Comparison of ENCODE assay signal across 9 cellular contexts in genomic region chr1:19096036-19096833, GRCh38.
A peak's percentile ranks its signal among the peaks of the same experiment; 100 is the strongest.
DNase-seq lines count a peak whose midpoint lies in the region; ATAC-seq and TF ChIP-seq lines count a peak whose summit lies in the region.
"Had no signal": no experiment of that assay in that cellular context is flagged by ENCODE, and none has a peak within 500 bp of the region (broad histone marks: within the 10 kb centered on the region; RNA-seq: fewer than 3 reads in every experiment).

No MANE protein-coding gene starts in this region.

- no peaks in the 10 kb centered on the region for H3K27me3 Mint-ChIP-seq in activated naive CD4-positive, alpha-beta T cell treated with anti-CD3 and anti-CD28 coated beads, Interleukin-2, amount 10 ng/mL, durations not matched to agents 7 days and 5 days
- H3K27me3 Mint-ChIP-seq in activated naive CD4-positive, alpha-beta T cell treated with anti-CD3 and anti-CD28 coated beads, Interleukin-2, amount 50 U/mL, for 24 hours: no peaks in the 10 kb centered on the region
- no peaks in the 10 kb centered on the region for H3K27me3 Mint-ChIP-seq in stimulated activated naive CD8-positive, alpha-beta T cell treated with anti-CD3 and anti-CD28 coated beads, Interleukin-15, amount 100 ng/mL, for 72 hours
- H3K27me3 Mint-ChIP-seq: naive thymus-derived CD8-positive, alpha-beta T cell had no signal

- H3K9me3 ChIP-seq in tibial nerve: no peaks in the 10 kb centered on the region

- TF ChIP-seq EP300 in tibial nerve (IDR thresholded peaks at IDR 0.05): no peak

- peak; percentile 49 for DNase-seq in activated naive CD4-positive, alpha-beta T cell treated with anti-CD3 and anti-CD28 coated beads, Interleukin-2, amount 10 ng/mL, durations not matched to agents 7 days and 5 days
- no peak for DNase-seq in activated naive CD4-positive, alpha-beta T cell treated with Interleukin-2 at 50 U/mL for 16 hours
- DNase-seq in iPS-NIHi11 (ENCODE audit: low spot score) (peak; percentile 53), tibial nerve (ENCODE audit: low spot score in 2 of 2) (no peak), RPMI8226 (no peak), NOMO-1 treated with dmso at 0.1 percent for 144 hours (lab: John Stamatoyannopoulos, UW; ENCODE audit: unreplicated experiment) (no peak)
- no peak for DNase-seq in stimulated activated naive CD8-positive, alpha-beta T cell treated with anti-CD3 and anti-CD28 coated beads, Interleukin-15, amount 100 ng/mL, for 72 hours

- no peak overlapping the region for H3K27ac Mint-ChIP-seq in activated naive CD4-positive, alpha-beta T cell treated with anti-CD3 and anti-CD28 coated beads, Interleukin-2, amount 10 ng/mL, durations not matched to agents 7 days and 5 days
- H3K27ac Mint-ChIP-seq in activated naive CD4-positive, alpha-beta T cell treated with anti-CD3 and anti-CD28 coated beads, Interleukin-2, amount 50 U/mL, for 24 hours: peak overlapping the region; percentile 48
- peak overlapping the region in 1 of 2 donors; percentile 26 for H3K27ac Mint-ChIP-seq in stimulated activated naive CD8-positive, alpha-beta T cell treated with anti-CD3 and anti-CD28 coated beads, Interleukin-15, amount 100 ng/mL, for 72 hours

- no peaks in the 10 kb centered on the region for H3K4me1 Mint-ChIP-seq in activated naive CD4-positive, alpha-beta T cell treated with anti-CD3 and anti-CD28 coated beads, Interleukin-2, amount 10 ng/mL, durations not matched to agents 7 days and 5 days
- H3K4me1 Mint-ChIP-seq in activated naive CD4-positive, alpha-beta T cell treated with anti-CD3 and anti-CD28 coated beads, Interleukin-2, amount 50 U/mL, for 24 hours: peaks cover 8% of the 10 kb centered on the region
- H3K4me1 Mint-ChIP-seq in stimulated activated naive CD8-positive, alpha-beta T cell treated with anti-CD3 and anti-CD28 coated beads, Interleukin-15, amount 100 ng/mL, for 72 hours: no peaks in the 10 kb centered on the region
- H3K4me1 Mint-ChIP-seq: naive thymus-derived CD8-positive, alpha-beta T cell had no signal

- H3K27me3 ChIP-seq in tibial nerve: no peaks in the 10 kb centered on the region

- H3K4me3 ChIP-seq in tibial nerve: no peak overlapping the region

- no peak for TF ChIP-seq POLR2A in tibial nerve (IDR thresholded peaks at IDR 0.05)

- H3K27ac ChIP-seq in tibial nerve: no peak overlapping the region

- peaks cover 8 to 100% (median 59%) of the 10 kb centered on the region in 3 donors for H3K36me3 ChIP-seq in tibial nerve

- H3K4me1 ChIP-seq in tibial nerve: peaks cover 0 to 6% (median 0%) of the 10 kb centered on the region in 4 donors

- no peak for ATAC-seq in stimulated activated naive CD8-positive, alpha-beta T cell treated with anti-CD3 and anti-CD28 coated beads, Interleukin-15, amount 100 ng/mL, for 72 hours
- ATAC-seq: naive thymus-derived CD8-positive, alpha-beta T cell had no signal

- H3K4me3 Mint-ChIP-seq in activated naive CD4-positive, alpha-beta T cell treated with anti-CD3 and anti-CD28 coated beads, Interleukin-2, amount 10 ng/mL, durations not matched to agents 7 days and 5 days: no peak overlapping the region
- H3K4me3 Mint-ChIP-seq in activated naive CD4-positive, alpha-beta T cell treated with anti-CD3 and anti-CD28 coated beads, Interleukin-2, amount 50 U/mL, for 24 hours: no peak overlapping the region
- no peak overlapping the region for H3K4me3 Mint-ChIP-seq in stimulated activated naive CD8-positive, alpha-beta T cell treated with anti-CD3 and anti-CD28 coated beads, Interleukin-15, amount 100 ng/mL, for 72 hours
- H3K4me3 Mint-ChIP-seq: naive thymus-derived CD8-positive, alpha-beta T cell had no signal

- H3K36me3 Mint-ChIP-seq in activated naive CD4-positive, alpha-beta T cell treated with anti-CD3 and anti-CD28 coated beads, Interleukin-2, amount 10 ng/mL, durations not matched to agents 7 days and 5 days: peaks cover 70% of the 10 kb centered on the region
- peaks cover 25% of the 10 kb centered on the region for H3K36me3 Mint-ChIP-seq in activated naive CD4-positive, alpha-beta T cell treated with anti-CD3 and anti-CD28 coated beads, Interleukin-2, amount 50 U/mL, for 24 hours

- 66 to 67% methylated on average over 7 of the region's 7 CpGs for WGBS in tibial nerve, 2 donors

- H3K9me3 Mint-ChIP-seq in activated naive CD4-positive, alpha-beta T cell treated with anti-CD3 and anti-CD28 coated beads, Interleukin-2, amount 10 ng/mL, durations not matched to agents 7 days and 5 days: no peaks in the 10 kb centered on the region
- no peaks in the 10 kb centered on the region for H3K9me3 Mint-ChIP-seq in activated naive CD4-positive, alpha-beta T cell treated with anti-CD3 and anti-CD28 coated beads, Interleukin-2, amount 50 U/mL, for 24 hours
- no peaks in the 10 kb centered on the region for H3K9me3 Mint-ChIP-seq in stimulated activated naive CD8-positive, alpha-beta T cell treated with anti-CD3 and anti-CD28 coated beads, Interleukin-15, amount 100 ng/mL, for 72 hours
- H3K9me3 Mint-ChIP-seq: naive thymus-derived CD8-positive, alpha-beta T cell had no signal

- TF ChIP-seq CTCF in tibial nerve (IDR thresholded peaks at IDR 0.05): peak in 3 of 5 experiments; percentile 20 to 27 (median 21)

- CTCF ChIA-PET in activated naive CD4-positive, alpha-beta T cell treated with anti-CD3 and anti-CD28 coated beads, Interleukin-2, amount 10 ng/mL, durations not matched to agents 7 days and 5 days (lab: Charles Lee): interaction anchor here (0.8 to 7.5 kb wide), 6 partner anchors 17 to 212 kb away, joined by 3 to 87 read pairs (median 4); no protein-coding TSS in a partner anchor

Comparison
In these comparisons a context has a peak if more than half of its experiments do, and no peak if none do; other contexts are left out.
1. DNase-seq: peak in activated naive CD4-positive, alpha-beta T cell treated with anti-CD3 and anti-CD28 coated beads, Interleukin-2, amount 10 ng/mL, durations not matched to agents 7 days and 5 days (single experiment) and iPS-NIHi11 (single experiment); none in activated naive CD4-positive, alpha-beta T cell treated with Interleukin-2 at 50 U/mL for 16 hours (single experiment), tibial nerve (0 of 2), RPMI8226 (single experiment), stimulated activated naive CD8-positive, alpha-beta T cell treated with anti-CD3 and anti-CD28 coated beads, Interleukin-15, amount 100 ng/mL, for 72 hours (0 of 2) and NOMO-1 treated with dmso at 0.1 percent for 144 hours (single experiment).